ENCODE assay signal across 7 cellular contexts in the genomic region with DNA sequence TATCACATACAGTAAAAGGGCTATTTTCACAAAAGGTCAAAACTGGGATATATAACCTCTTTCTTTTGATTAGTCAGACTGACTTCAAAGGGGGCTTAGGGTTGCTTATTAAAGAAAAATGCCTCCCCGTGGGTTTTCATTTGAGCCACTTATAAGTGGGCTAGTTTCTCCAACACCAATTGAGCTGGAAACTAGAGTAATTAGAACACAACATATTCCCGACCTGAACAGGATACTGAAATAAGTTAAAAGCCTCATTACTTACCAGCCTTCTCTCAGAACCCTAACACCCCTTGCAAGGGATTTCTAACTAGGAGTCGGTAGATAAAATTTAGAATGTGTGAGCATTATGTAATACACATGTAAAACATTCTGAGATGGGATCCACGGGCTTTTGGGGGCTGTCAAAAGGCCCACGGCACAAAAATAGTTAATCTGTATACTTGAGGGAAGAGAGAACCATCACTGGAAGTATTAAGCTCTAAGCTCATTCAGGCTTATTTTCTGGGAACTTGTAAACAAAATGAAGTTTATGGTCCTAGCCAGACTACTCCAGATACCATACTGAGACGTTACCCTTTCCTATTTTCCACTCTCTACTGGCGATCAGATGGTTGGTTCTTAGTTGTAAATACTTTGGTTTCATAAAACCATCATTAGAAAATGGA. TPM values are rescaled to one million over a fixed set of nuclear protein-coding genes. Genes with fewer than 3 reads are reported as not detected.
DNase-seq lines count a peak whose midpoint lies in the region; ATAC-seq and TF ChIP-seq lines count a peak whose summit lies in the region.

No MANE protein-coding gene starts in this region.

- TF ChIP-seq CTCF in gastroesophageal sphincter (IDR thresholded peaks at IDR 0.05) = no peak

- H3K27me3 Mint-ChIP-seq in T-cell = no peaks in the 10 kb centered on the region
- no peaks in the 10 kb centered on the region for H3K27me3 Mint-ChIP-seq in stimulated activated memory B cell treated with anti-CD40 and anti-IgM and Interleukin-4, amounts not matched to agents 10 μg/mL and 1 μg/mL and 100 μg/mL, for 72 hours

- in situ Hi-C loops in HAP-1 (cut with MboI; ENCODE audit: low sequenced_read_pairs) = no loop called here

- H3K36me3 ChIP-seq in HAP-1 (replicated peaks) = no peaks in the 10 kb centered on the region
- H3K36me3 ChIP-seq in gastroesophageal sphincter = no peaks in the 10 kb centered on the region

- peak overlapping the region in 3 of 4 donors; percentile 96 to 99 (median 97) for H3K27ac ChIP-seq in gastroesophageal sphincter

- peaks cover 52 to 74% (median 69%) of the 10 kb centered on the region in 3 donors for H3K4me1 Mint-ChIP-seq in T-cell
- peaks cover 43% of the 10 kb centered on the region for H3K4me1 Mint-ChIP-seq in stimulated activated memory B cell treated with anti-CD40 and anti-IgM and Interleukin-4, amounts not matched to agents 10 μg/mL and 1 μg/mL and 100 μg/mL, for 72 hours

- CTCF ChIA-PET in T-cell (lab: Charles Lee) = interaction anchor here (0.7 to 10.3 kb wide), 16 partner anchors 8 to 547 kb away, joined by 3 to 196 read pairs (median 7); partner anchors contain the start of genes KMT2E (in 1 of the 2) and RINT1 (in 1 of the 2)

- TF ChIP-seq EP300 in gastroesophageal sphincter (IDR thresholded peaks at IDR 0.05) = no peak

- H3K27me3 ChIP-seq in HAP-1 (ENCODE audit: low read depth) (no peaks in the 10 kb centered on the region), gastroesophageal sphincter (no peaks in the 10 kb centered on the region)

- peak overlapping the region; percentile 100 for H3K27ac Mint-ChIP-seq in T-cell
- H3K27ac Mint-ChIP-seq in stimulated activated memory B cell treated with anti-CD40 and anti-IgM and Interleukin-4, amounts not matched to agents 10 μg/mL and 1 μg/mL and 100 μg/mL, for 72 hours = peak overlapping the region; percentile 100

- H3K9me3 ChIP-seq in HAP-1 (no peaks in the 10 kb centered on the region), gastroesophageal sphincter (no peaks in the 10 kb centered on the region)

- POLR2A ChIA-PET in T-cell (lab: Charles Lee) = interaction anchor here (0.6 to 9.4 kb wide), 8 partner anchors 19 to 54 kb away, joined by 3 to 266 read pairs (median 8); partner anchors contain the start of gene KMT2E (in 1 of the 2)

- ATAC-seq in T-cell (replicated peaks in 1 of 4) (no peak), gastroesophageal sphincter (no peak)
- no peak for ATAC-seq in stimulated activated memory B cell treated with anti-CD40 and anti-IgM and Interleukin-4, amounts not matched to agents 10 μg/mL and 1 μg/mL and 100 μg/mL, for 72 hours

- peak overlapping the region; percentile 98 to 100 (median 100) for H3K4me3 Mint-ChIP-seq in T-cell
- H3K4me3 Mint-ChIP-seq in stimulated activated memory B cell treated with anti-CD40 and anti-IgM and Interleukin-4, amounts not matched to agents 10 μg/mL and 1 μg/mL and 100 μg/mL, for 72 hours = peak overlapping the region; percentile 100

- no peaks in the 10 kb centered on the region for H3K36me3 Mint-ChIP-seq in T-cell
- H3K36me3 Mint-ChIP-seq in stimulated activated memory B cell treated with anti-CD40 and anti-IgM and Interleukin-4, amounts not matched to agents 10 μg/mL and 1 μg/mL and 100 μg/mL, for 72 hours = no peaks in the 10 kb centered on the region

- TF ChIP-seq POLR2A in gastroesophageal sphincter (IDR thresholded peaks at IDR 0.05) = no peak

- WGBS in gastroesophageal sphincter (ENCODE audit: low coverage in 1 of 2), 2 donors = 22 to 23% methylated on average over 7 of the region's 7 CpGs

- H3K4me1 ChIP-seq in HAP-1 (peaks cover 43% of the 10 kb centered on the region), gastroesophageal sphincter (peaks cover 21 to 36% (median 30%) of the 10 kb centered on the region in 3 donors)

- H3K4me3 ChIP-seq in HAP-1 = peak overlapping the region; percentile 50
- H3K4me3 ChIP-seq in gastroesophageal sphincter = peak overlapping the region; percentile 60 to 71

- no peak for DNase-seq in HAP-1 (ENCODE audit: low spot score in 2 of 2)
- DNase-seq in T-cell = no peak
- DNase-seq in C1 segment of cervical spinal cord (lab: John Stamatoyannopoulos, UW) = no peak
- DNase-seq in cerebellum (ENCODE audit: low spot score) = no peak
- no peak for DNase-seq in COR-L47 (lab: John Stamatoyannopoulos, UW)

- H3K9me3 Mint-ChIP-seq in T-cell = no peaks in the 10 kb centered on the region
- no peaks in the 10 kb centered on the region for H3K9me3 Mint-ChIP-seq in stimulated activated memory B cell treated with anti-CD40 and anti-IgM and Interleukin-4, amounts not matched to agents 10 μg/mL and 1 μg/mL and 100 μg/mL, for 72 hours

RNA-seq across cellular contexts. Expression of gene KMT2E, which starts 29.3 kb away (rescaled TPM):
- total RNA-seq in T-cell (100 to 1,000 TPM; 164 to 260 (median 169) TPM), gastroesophageal sphincter (100 to 1,000 TPM in 3 of 4 donors, 10 to 100 TPM in 1; 90.6 to 187 (median 112) TPM), cerebellum (247 TPM)
